In genomic region chr6:154909821-154910220, GRCh38 we compare ENCODE assay signal across 1 cellular context.
TF ChIP-seq lines count a peak whose summit lies in the region.

No MANE protein-coding gene starts in this region.

TF ChIP-seq in GM23338, 12 proteins besides CTCF, POLR2A, EP300 and RAD21 (continued from another document):
- no peak for TF ChIP-seq ZNF462 (CRISPR knock-in tag; IDR thresholded peaks at IDR 0.05)
- TF ChIP-seq JUNB (IDR thresholded peaks at IDR 0.05; ENCODE audit: unreplicated experiment), result no peak
- no peak for TF ChIP-seq REST (IDR thresholded peaks at IDR 0.05; ENCODE audit: unreplicated experiment)
- no peak for TF ChIP-seq CREB1 (CRISPR knock-in tag; IDR thresholded peaks at IDR 0.05; ENCODE audit: low read depth)
- TF ChIP-seq POLR2AphosphoS5 (IDR thresholded peaks at IDR 0.05; ENCODE audit: low read depth), result no peak
